ENCODE assay signal across 8 cellular contexts in genomic region chr13:38045278-38046048, GRCh38.
DNase-seq lines count a peak whose midpoint lies in the region; ATAC-seq lines count a peak whose summit lies in the region.

No MANE protein-coding gene starts in this region.

- no peak overlapping the region for H3K27ac Mint-ChIP-seq in immature natural killer cell

- H3K4me1 Mint-ChIP-seq in immature natural killer cell, result no peaks in the 10 kb centered on the region

- peaks cover 16 to 70% (median 37%) of the 10 kb centered on the region in 6 donors for H3K9me3 Mint-ChIP-seq in immature natural killer cell

- peak; percentile 3 to 29 (median 13) for DNase-seq in NCI-H1417 (lab: John Stamatoyannopoulos, UW)
- no peak for DNase-seq in NCI-H1417 treated with DMSO at 0.1 percent for 48 hours (lab: John Stamatoyannopoulos, UW)
- DNase-seq in SHP77 treated with DMSO at 0.1 percent for 48 hours (lab: John Stamatoyannopoulos, UW), result peak; percentile 13
- peak; percentile 59 for DNase-seq in iris pigment epithelial cell (ENCODE audit: low read depth)
- DNase-seq in NCI-H1930 (lab: John Stamatoyannopoulos, UW), result no peak
- no peak for DNase-seq in immature natural killer cell

- peaks cover 0 to 2% (median 0%) of the 10 kb centered on the region in 3 donors for H3K27me3 Mint-ChIP-seq in immature natural killer cell (ENCODE audit: low read depth in 3 of 3)

- no peak overlapping the region for H3K4me3 Mint-ChIP-seq in immature natural killer cell

- peaks cover 3 to 6% (median 3%) of the 10 kb centered on the region in 3 donors for H3K36me3 Mint-ChIP-seq in immature natural killer cell

- ATAC-seq in HG03457 (IDR thresholded peaks at IDR 0.05; ENCODE audit: unreplicated experiment), result peak; percentile 91
- no peak for ATAC-seq in GM19455 (IDR thresholded peaks at IDR 0.05; ENCODE audit: unreplicated experiment)

Comparison
In these comparisons a context has a peak if more than half of its experiments do, and no peak if none do; other contexts are left out.
1. DNase-seq: peak in NCI-H1417 (3 of 3), SHP77 treated with DMSO at 0.1 percent for 48 hours (single experiment) and iris pigment epithelial cell (single experiment); none in NCI-H1417 treated with DMSO at 0.1 percent for 48 hours (single experiment), NCI-H1930 (0 of 2) and immature natural killer cell (0 of 3).